9 cellular contexts compared by ENCODE assay signal in the genomic region with DNA sequence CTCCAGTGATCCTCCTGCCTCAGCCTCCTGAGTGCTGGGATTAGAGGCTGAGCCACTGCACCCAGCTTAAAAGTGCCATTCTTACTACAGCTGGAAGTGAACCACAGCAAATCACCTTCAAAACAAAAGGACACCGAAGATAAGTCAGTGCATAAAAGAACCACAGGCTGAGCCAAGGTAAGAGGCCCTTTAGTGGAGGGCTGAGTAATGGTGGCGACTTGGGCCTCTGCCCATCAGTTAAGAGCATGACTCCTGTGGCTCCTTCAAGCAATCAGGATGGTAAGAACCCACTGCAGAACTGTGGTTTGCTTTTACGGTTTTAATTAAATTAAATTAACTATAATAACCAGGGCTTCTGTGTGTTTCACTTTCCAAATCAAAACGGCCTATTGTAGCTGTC.
DNase-seq lines count a peak whose midpoint lies in the region; ATAC-seq and TF ChIP-seq lines count a peak whose summit lies in the region.
"Had no signal": no experiment of that assay in that cellular context is flagged by ENCODE, and none has a peak within 500 bp of the region (broad histone marks: within the 10 kb centered on the region; RNA-seq: fewer than 3 reads in every experiment).

No MANE protein-coding gene starts in this region.

- POLR2A ChIA-PET in activated CD8-positive, alpha-beta T cell treated with anti-CD3 and anti-CD28 coated beads for 36 hours (lab: Charles Lee): interaction anchor here (1.0 kb wide), 1 partner anchor 14 kb away, joined by 4 read pairs; no protein-coding TSS in a partner anchor

- CTCF ChIA-PET in activated CD8-positive, alpha-beta T cell treated with anti-CD3 and anti-CD28 coated beads for 36 hours (lab: Charles Lee): interaction anchor here (0.6 to 1.1 kb wide), 2 partner anchors 168 to 889 kb away, joined by 3 to 5 read pairs; no protein-coding TSS in a partner anchor

- no peak for TF ChIP-seq CTCF in activated CD8-positive, alpha-beta T cell treated with anti-CD3 and anti-CD28 coated beads for 36 hours (IDR thresholded peaks at IDR 0.05)
- TF ChIP-seq CTCF in GM13976 (IDR thresholded peaks at IDR 0.05; ENCODE audit: borderline replicate concordance, control extremely low read depth, extremely low read depth, insufficient read depth, missing control alignments): no peak

- intact Hi-C loops in activated CD8-positive, alpha-beta T cell treated with anti-CD3 and anti-CD28 coated beads for 36 hours (cut with micrococcal nuclease): loop anchor here (10.0 kb wide), 1 partner anchor 168 kb away; no protein-coding TSS in a partner anchor

- peaks cover 7% of the 10 kb centered on the region for H3K27me3 Mint-ChIP-seq in activated CD8-positive, alpha-beta T cell treated with anti-CD3 and anti-CD28 coated beads for 36 hours

- H3K4me1 Mint-ChIP-seq in activated CD8-positive, alpha-beta T cell treated with anti-CD3 and anti-CD28 coated beads for 36 hours (ENCODE audit: low read depth): peaks cover 72% of the 10 kb centered on the region

- peak; percentile 44 for ATAC-seq in activated CD8-positive, alpha-beta T cell treated with anti-CD3 and anti-CD28 coated beads for 36 hours
- ATAC-seq in HG02981 (IDR thresholded peaks at IDR 0.05; ENCODE audit: unreplicated experiment) (no peak), GM18870 (IDR thresholded peaks at IDR 0.05; ENCODE audit: unreplicated experiment) (no peak)

- no peaks in the 10 kb centered on the region for H3K9me3 Mint-ChIP-seq in activated CD8-positive, alpha-beta T cell treated with anti-CD3 and anti-CD28 coated beads for 36 hours

- peak overlapping the region; percentile 53 for H3K4me3 Mint-ChIP-seq in activated CD8-positive, alpha-beta T cell treated with anti-CD3 and anti-CD28 coated beads for 36 hours

- peak overlapping the region; percentile 89 for H3K27ac Mint-ChIP-seq in activated CD8-positive, alpha-beta T cell treated with anti-CD3 and anti-CD28 coated beads for 36 hours

- in situ Hi-C loops in GM13976 (cut with MboI; ENCODE audit: low sequenced_read_pairs, unreplicated experiment): no loop called here

- peak; percentile 8 for DNase-seq in stimulated activated naive CD4-positive, alpha-beta T cell treated with Interleukin-2 at 50 U/mL for 16 hours (lab: John Stamatoyannopoulos, UW)
- no peak for DNase-seq in stimulated activated naive CD4-positive, alpha-beta T cell (lab: John Stamatoyannopoulos, UW)
- DNase-seq in activated CD8-positive, alpha-beta T cell treated with anti-CD3 and anti-CD28 coated beads for 36 hours: peak; percentile 65
- peak; percentile 65 for DNase-seq in glomerular visceral epithelial cell (ENCODE audit: extremely low spot score)
- no peak for DNase-seq in GM13976 (ENCODE audit: low spot score)
- DNase-seq in D341Med (ENCODE audit: low spot score): no peak
- DNase-seq: DMS53 had no signal

- no peaks in the 10 kb centered on the region for H3K36me3 Mint-ChIP-seq in activated CD8-positive, alpha-beta T cell treated with anti-CD3 and anti-CD28 coated beads for 36 hours (ENCODE audit: low read depth)

Comparison
In these comparisons a context has a peak if more than half of its experiments do, and no peak if none do; other contexts are left out.
1. DNase-seq: peak in stimulated activated naive CD4-positive, alpha-beta T cell treated with Interleukin-2 at 50 U/mL for 16 hours (single experiment), activated CD8-positive, alpha-beta T cell treated with anti-CD3 and anti-CD28 coated beads for 36 hours (single experiment) and glomerular visceral epithelial cell (single experiment); none in stimulated activated naive CD4-positive, alpha-beta T cell (0 of 6), GM13976 (single experiment) and D341Med (single experiment).